Comparison of ENCODE assay signal across 28 cellular contexts in the genomic region with DNA sequence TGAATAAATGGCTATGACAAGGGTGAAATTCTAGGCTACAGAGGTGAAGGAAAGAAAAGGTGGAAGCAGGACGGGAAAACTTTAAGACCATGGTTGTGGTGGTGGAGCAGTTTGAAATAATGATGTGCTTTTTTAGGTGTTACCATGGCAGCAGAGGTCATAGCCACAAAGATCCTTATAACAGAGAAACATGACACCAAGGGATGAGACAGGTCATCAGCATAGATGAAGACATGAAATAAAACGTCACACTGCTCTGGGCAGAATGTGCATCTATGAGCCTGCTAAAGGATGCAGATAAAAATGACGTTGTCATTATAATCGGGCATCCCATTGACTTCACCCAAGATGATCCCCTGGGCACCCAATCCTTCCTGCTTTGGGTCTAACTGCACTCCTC.
"Had no signal": no experiment of that assay in that cellular context is flagged by ENCODE, and none has a peak within 500 bp of the region (broad histone marks: within the 10 kb centered on the region; RNA-seq: fewer than 3 reads in every experiment).

No MANE protein-coding gene starts in this region.

- H3K27ac Mint-ChIP-seq: immature natural killer cell; mesothelial cell of epicardium; naive B cell; natural killer cell; nephron progenitor cell; progenitor cell of endocrine pancreas; stimulated activated naive B cell treated with anti-CD40 and anti-IgM and Interleukin-4, amounts not matched to agents 10 μg/mL and 1 μg/mL and 100 μg/mL, for 72 hours had no signal

- H3K4me1 ChIP-seq: left ventricle myocardium inferior, right atrium auricular region, stomach, testis, thyroid gland, transverse colon, upper lobe of right lung had no signal

- H3K27me3 Mint-ChIP-seq: naive B cell; progenitor cell of endocrine pancreas; stimulated activated naive B cell treated with anti-CD40 and anti-IgM and Interleukin-4, amounts not matched to agents 10 μg/mL and 1 μg/mL and 100 μg/mL, for 72 hours had no signal

- FAIRE-seq: islet of Langerhans, kidney, urothelium cell line had no signal

- DNase-seq: hypothalamus; immature natural killer cell; kidney; left colon; left ventricle myocardium inferior; mesendoderm; naive B cell; natural killer cell; nephron progenitor cell; ovary; stimulated activated CD4-positive, alpha-beta T cell treated with anti-CD3 and anti-CD28 coated beads, Interleukin-12 subunit alpha, Interleukin-12 subunit beta, amount 100 ng/mL, for 4 hours; stimulated activated CD4-positive, alpha-beta T cell treated with anti-CD3 and anti-CD28 coated beads, Interleukin-15, amount 100 ng/mL, for 24 hours; stimulated activated CD4-positive, alpha-beta T cell treated with anti-CD3 and anti-CD28 coated beads, Interleukin-2, amount 100 ng/mL, for 24 hours; stimulated activated CD4-positive, alpha-beta T cell treated with anti-CD3 and anti-CD28 coated beads, Interleukin-4, amount 100 ng/mL, for 1 hour; stimulated activated naive B cell treated with anti-CD40 and anti-IgM and Interleukin-4, amounts not matched to agents 10 μg/mL and 1 μg/mL and 100 μg/mL, for 72 hours; stimulated activated naive CD8-positive, alpha-beta T cell treated with anti-CD3 and anti-CD28 coated beads, Interleukin-15, Interleukin-2, amounts not matched to agents 100 U/mL and 50 U/mL, for 24 hours; stomach; testis; thyroid gland; transverse colon; upper lobe of right lung had no signal

- H3K27ac ChIP-seq: left ventricle myocardium inferior, ovary, right atrium auricular region, skin epidermis, stomach, testis, thyroid gland, transverse colon, upper lobe of right lung had no signal

- H3K27me3 ChIP-seq: ovary, right atrium auricular region, stomach, testis, thyroid gland, transverse colon, upper lobe of right lung had no signal

- H3K36me3 ChIP-seq: left ventricle myocardium inferior, ovary, right atrium auricular region, stomach, thyroid gland, transverse colon, upper lobe of right lung had no signal

- H3K4me1 Mint-ChIP-seq: immature natural killer cell; mesothelial cell of epicardium; naive B cell; natural killer cell; stimulated activated naive B cell treated with anti-CD40 and anti-IgM and Interleukin-4, amounts not matched to agents 10 μg/mL and 1 μg/mL and 100 μg/mL, for 72 hours had no signal

- H3K4me3 ChIP-seq: left ventricle myocardium inferior, lung, ovary, right atrium auricular region, skin epidermis, stomach, testis, thyroid gland, transverse colon, upper lobe of right lung had no signal

- H3K4me3 Mint-ChIP-seq: immature natural killer cell; mesothelial cell of epicardium; naive B cell; natural killer cell; nephron progenitor cell; stimulated activated naive B cell treated with anti-CD40 and anti-IgM and Interleukin-4, amounts not matched to agents 10 μg/mL and 1 μg/mL and 100 μg/mL, for 72 hours had no signal

- H3K36me3 Mint-ChIP-seq: immature natural killer cell; mesothelial cell of epicardium; naive B cell; natural killer cell; stimulated activated naive B cell treated with anti-CD40 and anti-IgM and Interleukin-4, amounts not matched to agents 10 μg/mL and 1 μg/mL and 100 μg/mL, for 72 hours had no signal

- H3K9me3 ChIP-seq: ovary, testis, thyroid gland, transverse colon had no signal
